In the genomic region with DNA sequence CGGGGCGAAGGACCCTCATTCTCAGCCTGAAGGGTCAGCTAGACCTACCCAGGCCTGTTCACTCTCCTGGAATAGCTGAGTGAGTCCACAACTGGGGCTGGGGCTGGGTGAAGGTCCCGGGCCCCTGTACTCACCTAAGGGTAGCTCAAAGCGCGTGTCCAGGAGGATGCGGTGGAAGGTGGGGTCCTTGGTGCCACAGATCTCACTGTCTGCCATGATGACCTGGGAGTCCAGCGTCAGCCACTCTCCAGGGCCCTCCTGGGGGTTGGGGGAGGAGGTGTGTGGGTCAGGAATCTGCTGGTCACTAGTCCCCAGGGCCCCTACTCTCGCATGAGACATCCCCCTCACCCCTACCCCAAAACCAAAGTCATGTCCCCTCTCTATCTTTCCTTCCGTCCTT, we compare ENCODE assay signal across 9 cellular contexts.
"Had no signal": no experiment of that assay in that cellular context is flagged by ENCODE, and none has a peak within 500 bp of the region (broad histone marks: within the 10 kb centered on the region; RNA-seq: fewer than 3 reads in every experiment).

No MANE protein-coding gene starts in this region.

- H3K4me3 ChIP-seq: GM23248, GM23338, HAP-1 had no signal

- H3K4me3 Mint-ChIP-seq: GM23338, H9, HFFc6 had no signal

- ATAC-seq: GM23338, HCT116 had no signal

- H2AFZ ChIP-seq: GM23248, GM23338 had no signal

- H3K4me1 Mint-ChIP-seq: GM23338, H9 had no signal

- H3K4me2 ChIP-seq: GM23338 had no signal

- H3K9ac ChIP-seq: GM23248 had no signal

- H3K4me1 ChIP-seq: HAP-1 had no signal

- H3K27ac Mint-ChIP-seq: GM23338, H9, HFFc6 had no signal

- H3K36me3 ChIP-seq: HAP-1 had no signal

- H3K27ac ChIP-seq: GM23248 had no signal

- DNase-seq: GM23248, GOT3, H7, H9, HCEC 1CT, HFFc6 had no signal
